ENCODE assay signal across 17 cellular contexts in genomic region chr1:33393991-33394390, GRCh38. TPM values are rescaled to one million over a fixed set of nuclear protein-coding genes. Genes with fewer than 3 reads are reported as not detected.
A peak's percentile ranks its signal among the peaks of the same experiment; 100 is the strongest.
DNase-seq lines count a peak whose midpoint lies in the region; ATAC-seq and TF ChIP-seq lines count a peak whose summit lies in the region.
"Had no signal": no experiment of that assay in that cellular context is flagged by ENCODE, and none has a peak within 500 bp of the region (broad histone marks: within the 10 kb centered on the region; RNA-seq: fewer than 3 reads in every experiment).

No MANE protein-coding gene starts in this region.

- H3K27ac ChIP-seq in IMR-90 (ENCODE audit: insufficient read depth, low read length) = no peak overlapping the region
- no peak overlapping the region for H3K27ac ChIP-seq in Karpas-422 (ENCODE audit: low read length)

- H2AK5ac ChIP-seq in IMR-90 (ENCODE audit: low read depth, low read length) = no peak overlapping the region

- H3K9me3 Mint-ChIP-seq in brain = no peaks in the 10 kb centered on the region
- no peaks in the 10 kb centered on the region for H3K9me3 Mint-ChIP-seq in naive thymus-derived CD8-positive, alpha-beta T cell
- H3K9me3 Mint-ChIP-seq: CD4-positive, alpha-beta memory T cell; GM23338 had no signal

- peak overlapping the region; percentile 29; the same call in 1 of the 2 replicates for H3K18ac ChIP-seq in IMR-90 (ENCODE audit: low read depth, low read length)

- H4K91ac ChIP-seq in IMR-90 (ENCODE audit: insufficient read depth, low read depth, low read length) = no peak overlapping the region

- peaks cover 39% of the 10 kb centered on the region for H3K4me1 ChIP-seq in IMR-90 (ENCODE audit: control insufficient read depth, insufficient read depth, low read length)
- peaks cover 55% of the 10 kb centered on the region for H3K4me1 ChIP-seq in Karpas-422 (ENCODE audit: low read length)

- H3K14ac ChIP-seq in IMR-90 (replicated peaks; ENCODE audit: low read depth, low read length) = 0 out of 2 replicates have a peak overlapping the region, but pooled peaks have one; percentile 38

- no peak for TF ChIP-seq RAD21 in IMR-90 (IDR thresholded peaks at IDR 0.05; ENCODE audit: low read length)

- peaks cover 18% of the 10 kb centered on the region for H3K9me1 ChIP-seq in IMR-90 (ENCODE audit: insufficient read depth, low read length)

- H3K4me2 ChIP-seq in IMR-90 (ENCODE audit: low read depth, low read length) (no peak overlapping the region), Karpas-422 (ENCODE audit: low read depth, low read length, poor library complexity, severe bottlenecking) (peak overlapping the region; percentile 43)
- H3K4me2 ChIP-seq: GM23338 had no signal

- 0 out of 2 replicates have a peak overlapping the region, but pooled peaks have one; percentile 2 for H2BK120ac ChIP-seq in IMR-90 (ENCODE audit: low read depth, low read length)

- H3K4me1 Mint-ChIP-seq in brain = peaks cover 83% of the 10 kb centered on the region
- peaks cover 0 to 8% (median 6%) of the 10 kb centered on the region in 4 donors for H3K4me1 Mint-ChIP-seq in naive thymus-derived CD8-positive, alpha-beta T cell

- H2AK9ac ChIP-seq in IMR-90 (replicated peaks; ENCODE audit: low read depth, low read length, poor library complexity) = no peak overlapping the region

- in situ Hi-C loops in IMR-90 (cut with MboI; ENCODE audit: low sequenced_read_pairs) = loop anchor here (5.0 kb wide), 1 partner anchor 38 kb away; the partner anchor contains the start of gene PHC2

- H2AFZ ChIP-seq in IMR-90 (replicated peaks; ENCODE audit: low read length, poor library complexity) (no peak overlapping the region), Karpas-422 (ENCODE audit: low read length) (0 out of 2 replicates have a peak overlapping the region, but pooled peaks have one; percentile 67)
- H2AFZ ChIP-seq: GM23338 had no signal

- H3K79me1 ChIP-seq in IMR-90 (ENCODE audit: low read depth in 1 of 2, low read length in 2 of 2) = peaks cover 10 to 15% of the 10 kb centered on the region in 2 experiments; a peak in 3 of 4 replicates

- peak overlapping the region; percentile 56; the same call in 1 of the 3 replicates for H2BK15ac ChIP-seq in IMR-90 (ENCODE audit: low read depth, low read length)

- no peak overlapping the region for H3K56ac ChIP-seq in IMR-90 (ENCODE audit: extremely low read depth, insufficient read depth, low read length)

- intact Hi-C loops in IMR-90 (cut with micrococcal nuclease) = no loop called here

- H3K9me3 ChIP-seq in IMR-90 (ENCODE audit: control insufficient read depth, insufficient read depth, low read length) (no peaks in the 10 kb centered on the region), Karpas-422 (ENCODE audit: low read length) (no peaks in the 10 kb centered on the region)

- TF ChIP-seq POLR2A in IMR-90 (IDR thresholded peaks at IDR 0.05; ENCODE audit: low read depth, low read length) = no peak

- CTCF ChIA-PET in IMR-90 (lab: Yijun Ruan, JAX) = interaction anchor here (1.4 kb wide), 1 partner anchor 24 kb away, joined by 3 read pairs; no protein-coding TSS in a partner anchor

- no peak for ATAC-seq in IMR-90 (ENCODE audit: low read depth)
- no peak for ATAC-seq in GM19395 (IDR thresholded peaks at IDR 0.05; ENCODE audit: unreplicated experiment)
- ATAC-seq in naive thymus-derived CD8-positive, alpha-beta T cell = no peak
- ATAC-seq: GM23338, HCT116 had no signal

- H3K9me2 ChIP-seq in Karpas-422 (replicated peaks; ENCODE audit: insufficient read depth, low read length) = no peaks in the 10 kb centered on the region

- no TSS peak for BruUV-seq in IMR-90 (replicated peaks; lab: Mats Ljungman, UMichigan)

- H3K79me2 ChIP-seq in Karpas-422 (ENCODE audit: low read length) = no peaks in the 10 kb centered on the region

- H3K36me3 ChIP-seq in IMR-90 (ENCODE audit: control insufficient read depth, insufficient read depth, low read length) = no peaks in the 10 kb centered on the region; the same call in 1 of the 2 replicates
- no peaks in the 10 kb centered on the region for H3K36me3 ChIP-seq in Karpas-422 (ENCODE audit: insufficient read depth, low read length)

- H3K27ac Mint-ChIP-seq in brain = peak overlapping the region; percentile 75 to 98 (median 93)
- no peak overlapping the region for H3K27ac Mint-ChIP-seq in naive thymus-derived CD8-positive, alpha-beta T cell
- H3K27ac Mint-ChIP-seq: CD4-positive, alpha-beta memory T cell; GM23338 had no signal

- peak overlapping the region in 3 of 5 experiments; percentile 16 to 87 (median 52) for H3K4me3 Mint-ChIP-seq in brain
- no peak overlapping the region for H3K4me3 Mint-ChIP-seq in naive thymus-derived CD8-positive, alpha-beta T cell
- H3K4me3 Mint-ChIP-seq: CD4-positive, alpha-beta memory T cell; GM23338; H9 had no signal

- H2BK5ac ChIP-seq in IMR-90 (ENCODE audit: low read depth, low read length, poor library complexity, severe bottlenecking) = no peak overlapping the region

- dilution Hi-C loops in IMR-90 (cut with HindIII; ENCODE audit: low sequenced_read_pairs, unreplicated experiment) = no loop called here

- H4K8ac ChIP-seq in IMR-90 (ENCODE audit: low read depth in 2 of 2, low read length in 2 of 2) = peak overlapping the region in 1 of 2 experiments; percentile 64; a peak in 1 of 4 replicates

- H4K5ac ChIP-seq in IMR-90 (ENCODE audit: low read depth, low read length) = no peak overlapping the region

- POLR2A ChIA-PET in IMR-90 (lab: Charles Lee; ENCODE audit: unreplicated experiment) = no interaction called here
- POLR2A ChIA-PET in naive thymus-derived CD8-positive, alpha-beta T cell (lab: Charles Lee) = no interaction called here

- H3K9ac ChIP-seq in IMR-90 (ENCODE audit: low read depth, low read length) (no peak overlapping the region), Karpas-422 (ENCODE audit: low read length) (no peak overlapping the region)

- no peak overlapping the region for H3K23ac ChIP-seq in IMR-90 (ENCODE audit: low read depth, low read length)

- DNase-seq in IMR-90 (no peak), Karpas-422 (no peak), fibroblast of peridontal ligament (ENCODE audit: extremely low read depth) (peak; percentile 53), NCI-H2107 treated with DMSO at 0.1 percent for 48 hours (lab: John Stamatoyannopoulos, UW; ENCODE audit: unreplicated experiment) (no peak)
- no peak for DNase-seq in activated CD4-positive, alpha-beta T cell treated with anti-CD3 and anti-CD28 coated beads, Interleukin-2, amount 50 U/mL, for 1 hour
- no peak for DNase-seq in naive thymus-derived CD8-positive, alpha-beta T cell
- DNase-seq: C1 segment of cervical spinal cord; Calu3; CD4-positive, alpha-beta memory T cell; COR-L47; DMS53; DMS79 treated with DMSO at 0.1 percent for 48 hours; H9 had no signal

- H2BK20ac ChIP-seq in IMR-90 (ENCODE audit: low read depth, low read length) = peak overlapping the region; percentile 50; the same call in 1 of the 2 replicates

- no peaks in the 10 kb centered on the region for H4K20me1 ChIP-seq in IMR-90 (ENCODE audit: insufficient read depth, low read length)
- no peaks in the 10 kb centered on the region for H4K20me1 ChIP-seq in Karpas-422 (ENCODE audit: insufficient read depth, low read depth, low read length)

- H3K27me3 ChIP-seq in IMR-90 (ENCODE audit: control insufficient read depth, insufficient read depth, low read length) = no peaks in the 10 kb centered on the region
- H3K27me3 ChIP-seq in Karpas-422 (ENCODE audit: low read length) = no peaks in the 10 kb centered on the region

- H3K27me3 Mint-ChIP-seq in brain = no peaks in the 10 kb centered on the region
- peaks cover 7 to 18% (median 10%) of the 10 kb centered on the region in 5 donors for H3K27me3 Mint-ChIP-seq in naive thymus-derived CD8-positive, alpha-beta T cell

- H3K36me3 Mint-ChIP-seq in brain = no peaks in the 10 kb centered on the region
- H3K36me3 Mint-ChIP-seq in naive thymus-derived CD8-positive, alpha-beta T cell = no peaks in the 10 kb centered on the region
- H3K36me3 Mint-ChIP-seq: CD4-positive, alpha-beta memory T cell had no signal

- TF ChIP-seq CTCF in IMR-90 (conservative IDR thresholded peaks at IDR 0.05; ENCODE audit: low read depth, low read length) (no peak), brain (conservative IDR thresholded peaks at IDR 0.05) (no peak)

- H3K4ac ChIP-seq in IMR-90 (ENCODE audit: low read depth, low read length) = 0 out of 2 replicates have a peak overlapping the region, but pooled peaks have one; percentile 79

- H3K4me3 ChIP-seq in IMR-90 (ENCODE audit: insufficient read depth, low read depth, low read length) = no peak overlapping the region
- H3K4me3 ChIP-seq in Karpas-422 (ENCODE audit: low read length) = no peak overlapping the region
- H3K4me3 ChIP-seq: GM23338 had no signal

TF ChIP-seq in IMR-90, 13 proteins besides CTCF, POLR2A, EP300 and RAD21:
- TF ChIP-seq RFX5 (IDR thresholded peaks at IDR 0.05; ENCODE audit: low read depth, low read length) (no peak), MXI1 (IDR thresholded peaks at IDR 0.05; ENCODE audit: borderline replicate concordance, low read depth, low read length) (no peak), MAZ (IDR thresholded peaks at IDR 0.05; ENCODE audit: borderline replicate concordance, low read depth, low read length) (no peak), BHLHE40 (IDR thresholded peaks at IDR 0.05; ENCODE audit: low read depth, low read length) (no peak), NFE2L2 (IDR thresholded peaks at IDR 0.05; ENCODE audit: low read depth, low read length) (no peak), MAFK (IDR thresholded peaks at IDR 0.05; ENCODE audit: low read depth, low read length) (no peak)

RNA-seq across cellular contexts. Expression of gene PHC2, which starts 36.9 kb away (rescaled TPM):
- 43.3 and 46.4 TPM in 2 replicates for total RNA-seq in IMR-90 (2012; rRNA removed)
- polyA plus RNA-seq in IMR-90 (2012; rRNA removed) = 86.3 and 98.1 TPM in 2 replicates
- 91.9 and 128 TPM in 2 replicates for polyA plus RNA-seq in IMR-90 (2012; cell fraction: cytosol; rRNA removed)
- 110 and 133 TPM in 2 replicates for polyA plus RNA-seq in IMR-90 (2012; cell fraction: nucleus; rRNA removed; ENCODE audit: low replicate concordance)
- 54.3 and 79.5 TPM in 2 replicates for total RNA-seq in Karpas-422 (2014; rRNA removed; shearing (Covaris generic); ENCODE audit: low replicate concordance)
- 218 TPM for polyA plus RNA-seq in brain (ENCODE audit: insufficient read depth, low read depth, low replicate concordance)
- 10 to 100 TPM; 36.3 to 36.5 TPM for total RNA-seq in naive thymus-derived CD8-positive, alpha-beta T cell
- polyA plus RNA-seq in naive thymus-derived CD8-positive, alpha-beta T cell = 10 to 100 TPM; 11.8 to 38.4 (median 27.5) TPM

Comparison
In these comparisons a context has a peak if more than half of its experiments do, and no peak if none do; other contexts are left out.
1. H3K27ac Mint-ChIP-seq: peak in brain (5 of 5); none in naive thymus-derived CD8-positive, alpha-beta T cell (0 of 10).
2. H3K4me3 Mint-ChIP-seq: peak in brain (3 of 5); none in naive thymus-derived CD8-positive, alpha-beta T cell (0 of 10).